Comparison of ENCODE assay signal across 12 cellular contexts in the genomic region with DNA sequence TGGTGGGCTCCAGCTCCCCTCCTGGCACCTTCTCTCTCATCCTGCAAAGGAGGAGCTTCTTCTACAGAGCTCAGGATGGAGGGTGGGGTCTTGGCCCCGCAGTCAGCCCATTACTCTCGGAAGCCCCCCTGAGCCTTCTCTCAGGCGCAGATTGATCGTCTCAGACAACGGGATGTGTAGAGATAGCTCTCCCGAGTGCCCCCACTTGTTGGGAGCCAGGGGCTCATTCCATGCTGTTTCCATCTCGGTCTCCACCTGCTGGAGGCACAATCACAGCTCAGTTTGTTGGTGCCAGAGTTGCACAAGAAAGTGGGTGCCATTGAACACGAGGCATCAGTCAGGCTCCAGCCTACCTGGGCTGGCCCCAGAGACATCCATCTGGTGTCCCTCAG. TPM values are rescaled to one million over a fixed set of nuclear protein-coding genes. Genes with fewer than 3 reads are reported as not detected.
DNase-seq lines count a peak whose midpoint lies in the region; ATAC-seq, FAIRE-seq and TF ChIP-seq lines count a peak whose summit lies in the region.
"Had no signal": no experiment of that assay in that cellular context is flagged by ENCODE, and none has a peak within 500 bp of the region (broad histone marks: within the 10 kb centered on the region; RNA-seq: fewer than 3 reads in every experiment).

No MANE protein-coding gene starts in this region.

- H3K27me3 ChIP-seq in GM23248 (replicated peaks; ENCODE audit: insufficient read depth) (no peaks in the 10 kb centered on the region), stomach (peaks cover 0 to 16% (median 6%) of the 10 kb centered on the region in 3 donors)
- H3K27me3 ChIP-seq: adrenal gland had no signal

- TF ChIP-seq POLR2A in stomach (IDR thresholded peaks at IDR 0.05) = no peak

- H3K27me3 Mint-ChIP-seq in activated naive CD8-positive, alpha-beta T cell treated with anti-CD3 and anti-CD28 coated beads, Interleukin-2, amount 10 ng/mL, durations not matched to agents 7 days and 5 days = peaks cover 2% of the 10 kb centered on the region

- intact Hi-C loops in kidney (cut with DNase I) = no loop called here
- intact Hi-C loops in stomach (cut with DNase I; ENCODE audit: low total_unique reads) = no loop called here

- peak overlapping the region; percentile 51 for H3K4me3 ChIP-seq in GM23248
- H3K4me3 ChIP-seq in kidney (ENCODE audit: low read length in 2 of 2) = peak overlapping the region; percentile 73 to 74
- peak overlapping the region in 3 of 4 donors; percentile 25 to 32 (median 29) for H3K4me3 ChIP-seq in stomach

- H3K4me1 ChIP-seq in GM23248 (ENCODE audit: insufficient read depth) (no peaks in the 10 kb centered on the region), kidney (ENCODE audit: control insufficient read depth in 1 of 2, insufficient read depth in 1 of 2, low read depth in 1 of 2, low read length in 2 of 2) (peaks cover 0 to 12% of the 10 kb centered on the region in 2 donors), stomach (peaks cover 0 to 15% (median 11%) of the 10 kb centered on the region in 4 donors)
- H3K4me1 ChIP-seq: adrenal gland had no signal

- H3K9me3 ChIP-seq in GM23248 (ENCODE audit: low read depth) (no peaks in the 10 kb centered on the region), kidney (ENCODE audit: control insufficient read depth in 1 of 2, low read length in 2 of 2) (peaks cover 0 to 8% of the 10 kb centered on the region in 2 donors), stomach (peaks cover 4 to 100% (median 88%) of the 10 kb centered on the region in 4 donors)
- H3K9me3 ChIP-seq: adrenal gland had no signal

- no peak for FAIRE-seq in kidney (lab: Jason Lieb, UNC)

- POLR2A ChIA-PET in activated naive CD8-positive, alpha-beta T cell treated with anti-CD3 and anti-CD28 coated beads, Interleukin-2, amount 10 ng/mL, durations not matched to agents 7 days and 5 days (lab: Charles Lee) = no interaction called here

- H3K79me2 ChIP-seq in GM23248 (ENCODE audit: insufficient read depth) = no peaks in the 10 kb centered on the region

- 22 to 32% methylated on average over 8 of the region's 8 CpGs for WGBS in GM23248 (ENCODE audit: low coverage in 1 of 2, low lambda C conversion rate in 2 of 2, missing lambda C conversion rate in 2 of 2), 2 experiments
- 52 to 70% (median 59%) methylated on average over 8 of the region's 8 CpGs for WGBS in stomach, 5 donors

- peak overlapping the region; percentile 35 for H3K4me3 Mint-ChIP-seq in activated naive CD8-positive, alpha-beta T cell treated with anti-CD3 and anti-CD28 coated beads, Interleukin-2, amount 10 ng/mL, durations not matched to agents 7 days and 5 days

- H3K9me3 Mint-ChIP-seq in activated naive CD8-positive, alpha-beta T cell treated with anti-CD3 and anti-CD28 coated beads, Interleukin-2, amount 10 ng/mL, durations not matched to agents 7 days and 5 days = peaks cover 19% of the 10 kb centered on the region

- H3K27ac ChIP-seq in GM23248 (no peak overlapping the region), kidney (ENCODE audit: low read depth in 2 of 2, low read length in 2 of 2) (peak overlapping the region in 1 of 2 donors; percentile 87), stomach (peak overlapping the region in 4 of 5 donors; percentile 25 to 73 (median 52))

- DNase-seq in GM23248 (peak; percentile 22), kidney (no peak), stomach (no peak), NCI-H446 (lab: John Stamatoyannopoulos, UW) (no peak), NCI-H2171 treated with DMSO at 0.1 percent for 48 hours (lab: John Stamatoyannopoulos, UW) (no peak)
- DNase-seq in activated naive CD8-positive, alpha-beta T cell treated with anti-CD3 and anti-CD28 coated beads, Interleukin-2, amount 10 ng/mL, durations not matched to agents 7 days and 5 days = no peak
- DNase-seq: effector memory CD4-positive, alpha-beta T cell; NCI-H2029 treated with DMSO at 0.1 percent for 48 hours had no signal

- in situ Hi-C loops in GM23248 (cut with MboI) = no loop called here

- H3K9ac ChIP-seq in GM23248 (peak overlapping the region; percentile 52; the same call in 1 of the 2 replicates), kidney (ENCODE audit: low read length in 2 of 2) (peak overlapping the region; percentile 44 to 82)

- no peak for TF ChIP-seq CTCF in kidney (IDR thresholded peaks at IDR 0.05; ENCODE audit: borderline replicate concordance, extremely low read depth, insufficient read depth)
- TF ChIP-seq CTCF in stomach (IDR thresholded peaks at IDR 0.05) = no peak

- no peaks in the 10 kb centered on the region for H3F3A ChIP-seq in GM23248 (ENCODE audit: insufficient read depth)

- TF ChIP-seq EP300 in stomach (IDR thresholded peaks at IDR 0.05) = no peak

- no peaks in the 10 kb centered on the region for H3K9me2 ChIP-seq in GM23248 (ENCODE audit: insufficient read depth)

- peak overlapping the region; percentile 24 for H3K4me2 ChIP-seq in GM23248 (ENCODE audit: unreplicated experiment)

- no peaks in the 10 kb centered on the region for H4K20me1 ChIP-seq in GM23248 (ENCODE audit: insufficient read depth)

- H3K36me3 ChIP-seq in GM23248 (ENCODE audit: low read depth) (no peaks in the 10 kb centered on the region), kidney (ENCODE audit: control insufficient read depth in 1 of 2, insufficient read depth in 2 of 2, low read length in 2 of 2) (no peaks in the 10 kb centered on the region), stomach (no peaks in the 10 kb centered on the region)
- H3K36me3 ChIP-seq: adrenal gland had no signal

- no peak for ATAC-seq in activated naive CD8-positive, alpha-beta T cell treated with anti-CD3 and anti-CD28 coated beads, Interleukin-2, amount 10 ng/mL, durations not matched to agents 7 days and 5 days (ENCODE audit: low read depth)
- no peak for ATAC-seq in GM18511 (IDR thresholded peaks at IDR 0.05; ENCODE audit: unreplicated experiment)

- H3K27ac Mint-ChIP-seq in activated naive CD8-positive, alpha-beta T cell treated with anti-CD3 and anti-CD28 coated beads, Interleukin-2, amount 10 ng/mL, durations not matched to agents 7 days and 5 days = peak overlapping the region; percentile 16

- peaks cover 9% of the 10 kb centered on the region for H3K36me3 Mint-ChIP-seq in activated naive CD8-positive, alpha-beta T cell treated with anti-CD3 and anti-CD28 coated beads, Interleukin-2, amount 10 ng/mL, durations not matched to agents 7 days and 5 days

- peaks cover 3% of the 10 kb centered on the region for H3K4me1 Mint-ChIP-seq in activated naive CD8-positive, alpha-beta T cell treated with anti-CD3 and anti-CD28 coated beads, Interleukin-2, amount 10 ng/mL, durations not matched to agents 7 days and 5 days

- H2AFZ ChIP-seq in GM23248 = peak overlapping the region; percentile 88

RNA-seq across cellular contexts. Expression of gene ZNF135, which starts 3.6 kb away (rescaled TPM):
- total RNA-seq in GM23248 (2014; rRNA removed; shearing (Covaris generic)) = 5.1 and 6.4 TPM in 2 replicates
- polyA plus RNA-seq in GM23248 (2016; fragmentation: Nextera tagmentation; extraction: Ambion mirVana) (4.6 and 4.9 TPM in 2 replicates), kidney (ENCODE audit: insufficient read depth, low read depth, low replicate concordance) (5.6 TPM), stomach (1 to 10 TPM; 1.6 to 4.9 (median 2.7) TPM)
- 1 to 10 TPM; 3.8 TPM for total RNA-seq in activated naive CD8-positive, alpha-beta T cell treated with anti-CD3 and anti-CD28 coated beads, Interleukin-2, amount 10 ng/mL, durations not matched to agents 7 days and 5 days
- total RNA-seq in kidney (9.7 TPM), stomach (10 to 100 TPM in 1 of 5 donors, 1 to 10 TPM in 3, not detected in 1; 3.5 to 16.3 (median 7.6) TPM)

RNA-seq across cellular contexts. Expression of gene ZSCAN1, which starts 21.7 kb away (rescaled TPM):
- not detected in 2 replicates for total RNA-seq in GM23248 (2014; rRNA removed; shearing (Covaris generic))
- polyA plus RNA-seq in GM23248 (2016; fragmentation: Nextera tagmentation; extraction: Ambion mirVana) = 0.27 and 0.39 TPM in 2 replicates
- total RNA-seq in activated naive CD8-positive, alpha-beta T cell treated with anti-CD3 and anti-CD28 coated beads, Interleukin-2, amount 10 ng/mL, durations not matched to agents 7 days and 5 days = not detected
- 0.98 TPM for total RNA-seq in kidney
- 2.8 TPM for polyA plus RNA-seq in kidney (ENCODE audit: insufficient read depth, low read depth, low replicate concordance)
- total RNA-seq in stomach = under 1 TPM in 1 of 5 donors, not detected in 4; 0.92 TPM
- under 1 TPM in 2 of 3 donors, not detected in 1; 0.20 to 0.44 TPM for polyA plus RNA-seq in stomach
- total RNA-seq: activated CD8-positive, alpha-beta memory T cell treated with anti-CD3 and anti-CD28 coated beads for 36 hours; T-helper 1 cell treated with Interleukin-12 subunit alpha and Interleukin-12 subunit beta and Interleukin-4 antibody, amounts not matched to agents 30 ng/mL and 1 ng/mL, for 36 hours had no signal

RNA-seq across cellular contexts. Expression of gene ZSCAN18, which starts 42.6 kb away (rescaled TPM):
- 47.8 and 52.6 TPM in 2 replicates for total RNA-seq in GM23248 (2014; rRNA removed; shearing (Covaris generic))
- polyA plus RNA-seq in GM23248 (2016; fragmentation: Nextera tagmentation; extraction: Ambion mirVana) (19.0 and 21.8 TPM in 2 replicates), kidney (ENCODE audit: insufficient read depth, low read depth, low replicate concordance) (73.2 TPM), stomach (10 to 100 TPM; 15.5 to 50.3 (median 35.4) TPM)
- 10 to 100 TPM; 56.6 to 58.1 TPM for total RNA-seq in activated naive CD8-positive, alpha-beta T cell treated with anti-CD3 and anti-CD28 coated beads, Interleukin-2, amount 10 ng/mL, durations not matched to agents 7 days and 5 days
- total RNA-seq in kidney (103 TPM), stomach (100 to 1,000 TPM in 1 of 5 donors, 10 to 100 TPM in 4; 27.0 to 327 (median 60.6) TPM)

RNA-seq across cellular contexts. Expression of gene ZNF606, which starts 52.9 kb away (rescaled TPM):
- 15.0 and 17.2 TPM in 2 replicates for total RNA-seq in GM23248 (2014; rRNA removed; shearing (Covaris generic))
- 8.0 and 8.1 TPM in 2 replicates for polyA plus RNA-seq in GM23248 (2016; fragmentation: Nextera tagmentation; extraction: Ambion mirVana)
- total RNA-seq in activated naive CD8-positive, alpha-beta T cell treated with anti-CD3 and anti-CD28 coated beads, Interleukin-2, amount 10 ng/mL, durations not matched to agents 7 days and 5 days = 10 to 100 TPM; 21.3 to 22.2 TPM
- 23.0 TPM for total RNA-seq in kidney
- polyA plus RNA-seq in kidney (ENCODE audit: insufficient read depth, low read depth, low replicate concordance) = 7.2 TPM
- 10 to 100 TPM in 3 of 5 donors, 1 to 10 TPM in 2; 5.8 to 35.2 (median 18.0) TPM for total RNA-seq in stomach
- polyA plus RNA-seq in stomach = 1 to 10 TPM; 1.2 to 6.3 (median 5.2) TPM
